ENCODE assay signal across 1 cellular context in the genomic region with DNA sequence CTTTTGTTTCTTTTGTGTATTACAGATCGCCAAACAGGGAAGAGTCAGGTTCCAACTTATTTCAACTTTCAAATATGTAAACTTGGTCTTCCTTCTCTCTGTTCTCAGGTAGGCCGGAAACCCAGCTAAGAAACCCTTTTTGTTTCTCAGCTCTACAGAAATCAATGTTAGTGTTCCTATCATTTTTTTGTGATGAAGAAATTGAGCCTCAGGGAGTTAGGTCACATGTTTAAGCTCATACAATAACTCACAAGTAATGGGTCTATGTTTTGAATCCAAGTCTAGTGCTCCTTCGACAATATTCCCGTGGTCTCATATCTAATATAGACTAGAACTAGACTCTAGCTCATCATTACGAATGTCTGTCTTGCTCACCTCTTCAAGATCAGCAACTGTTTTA.
TF ChIP-seq lines count a peak whose summit lies in the region.

No MANE protein-coding gene starts in this region.

TF ChIP-seq in IMR-90, 13 proteins besides CTCF, POLR2A, EP300 and RAD21 (continued from another document):
- no peak for TF ChIP-seq CHD1 (IDR thresholded peaks at IDR 0.05; ENCODE audit: low read depth, low read length)
- no peak for TF ChIP-seq FOS (IDR thresholded peaks at IDR 0.05; ENCODE audit: low read depth, low read length)
- no peak for TF ChIP-seq MAZ (IDR thresholded peaks at IDR 0.05; ENCODE audit: borderline replicate concordance, low read depth, low read length)
- no peak for TF ChIP-seq NFE2L2 (IDR thresholded peaks at IDR 0.05; ENCODE audit: low read depth, low read length)
- TF ChIP-seq, protein P1, sequence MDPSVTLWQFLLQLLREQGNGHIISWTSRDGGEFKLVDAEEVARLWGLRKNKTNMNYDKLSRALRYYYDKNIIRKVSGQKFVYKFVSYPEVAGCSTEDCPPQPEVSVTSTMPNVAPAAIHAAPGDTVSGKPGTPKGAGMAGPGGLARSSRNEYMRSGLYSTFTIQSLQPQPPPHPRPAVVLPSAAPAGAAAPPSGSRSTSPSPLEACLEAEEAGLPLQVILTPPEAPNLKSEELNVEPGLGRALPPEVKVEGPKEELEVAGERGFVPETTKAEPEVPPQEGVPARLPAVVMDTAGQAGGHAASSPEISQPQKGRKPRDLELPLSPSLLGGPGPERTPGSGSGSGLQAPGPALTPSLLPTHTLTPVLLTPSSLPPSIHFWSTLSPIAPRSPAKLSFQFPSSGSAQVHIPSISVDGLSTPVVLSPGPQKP (IDR thresholded peaks at IDR 0.05; ENCODE audit: borderline replicate concordance, low read depth, low read length) = no peak
- TF ChIP-seq MAFK (IDR thresholded peaks at IDR 0.05; ENCODE audit: low read depth, low read length) = no peak
